In genomic region chr2:140580799-140581198, GRCh38 we compare ENCODE assay signal across 24 cellular contexts.
A peak's percentile ranks its signal among the peaks of the same experiment; 100 is the strongest.
DNase-seq lines count a peak whose midpoint lies in the region; ATAC-seq and TF ChIP-seq lines count a peak whose summit lies in the region.
"Had no signal": no experiment of that assay in that cellular context is flagged by ENCODE, and none has a peak within 500 bp of the region (broad histone marks: within the 10 kb centered on the region; RNA-seq: fewer than 3 reads in every experiment).

No MANE protein-coding gene starts in this region.

- no peak overlapping the region for H2BK120ac ChIP-seq in mesendoderm (ENCODE audit: low read depth, low read length)

- H3K36me3 ChIP-seq in DND-41 (ENCODE audit: insufficient read depth, low read length), result no peaks in the 10 kb centered on the region
- no peaks in the 10 kb centered on the region for H3K36me3 ChIP-seq in mesendoderm (ENCODE audit: control insufficient read depth, insufficient read depth, low read length)
- H3K36me3 ChIP-seq: ascending aorta, neural progenitor cell, suprapubic skin, vagina had no signal

- no peak overlapping the region for H2BK5ac ChIP-seq in mesendoderm (ENCODE audit: low read length)

- H3K79me2 ChIP-seq in DND-41 (ENCODE audit: insufficient read depth, low read length) (no peaks in the 10 kb centered on the region), mesendoderm (ENCODE audit: control insufficient read depth, insufficient read depth, low read length) (no peaks in the 10 kb centered on the region)

- H2AFZ ChIP-seq in DND-41 (ENCODE audit: low read depth, low read length), result peak overlapping the region; percentile 26; the same call in 1 of the 2 replicates
- H2AFZ ChIP-seq: neural progenitor cell had no signal

- H2AK5ac ChIP-seq in mesendoderm (ENCODE audit: low read length), result no peak overlapping the region

- H3K9me3 ChIP-seq in DND-41 (ENCODE audit: insufficient read depth, low read length, severe bottlenecking) (no peaks in the 10 kb centered on the region), T-helper 17 cell (ENCODE audit: control insufficient read depth, low read length, poor library complexity, severe bottlenecking) (no peaks in the 10 kb centered on the region)
- H3K9me3 ChIP-seq: ascending aorta, suprapubic skin, vagina had no signal

- no peak overlapping the region for H3K4ac ChIP-seq in mesendoderm (ENCODE audit: low read depth, low read length)

- H3K4me2 ChIP-seq in DND-41 (ENCODE audit: insufficient read depth, low read length) (no peak overlapping the region), mesendoderm (ENCODE audit: low read length) (no peak overlapping the region)
- H3K4me2 ChIP-seq: neural progenitor cell had no signal

- H3K27me3 Mint-ChIP-seq in T-helper 17 cell, result no peaks in the 10 kb centered on the region
- H3K27me3 Mint-ChIP-seq in activated T-cell treated with anti-CD3 and anti-CD28 coated beads, Interleukin-2, amount 50 U/mL, for 4 hours (ENCODE audit: low read depth), result no peaks in the 10 kb centered on the region
- H3K27me3 Mint-ChIP-seq: activated B cell treated with CpG ODN at 0.5 μM for 24 hours; activated CD4-positive, alpha-beta memory T cell treated with anti-CD3 and anti-CD28 coated beads, Interleukin-2, amount 10 ng/mL, durations not matched to agents 7 days and 5 days; CD4-positive, CD25-positive, alpha-beta regulatory T cell had no signal

- H4K5ac ChIP-seq in mesendoderm (ENCODE audit: low read length), result no peak overlapping the region

- H3K4me3 Mint-ChIP-seq in T-helper 17 cell, result no peak overlapping the region
- no peak overlapping the region for H3K4me3 Mint-ChIP-seq in activated T-cell treated with anti-CD3 and anti-CD28 coated beads, Interleukin-2, amount 50 U/mL, for 4 hours
- H3K4me3 Mint-ChIP-seq: activated B cell treated with CpG ODN at 0.5 μM for 24 hours; activated CD4-positive, alpha-beta memory T cell treated with anti-CD3 and anti-CD28 coated beads, Interleukin-2, amount 10 ng/mL, durations not matched to agents 7 days and 5 days; CD4-positive, CD25-positive, alpha-beta regulatory T cell; H9; neural progenitor cell; T-helper 2 cell treated with Interferon-gamma antibody and Interleukin-4, amounts not matched to agents 5 μg/mL and 100 μg/mL, for 36 hours had no signal

- H3K27ac ChIP-seq in DND-41 (ENCODE audit: low read length) (no peak overlapping the region), mesendoderm (ENCODE audit: low read depth, low read length) (no peak overlapping the region)
- H3K27ac ChIP-seq: ascending aorta, neural progenitor cell, suprapubic skin, vagina had no signal

- H3K4me3 ChIP-seq in DND-41 (ENCODE audit: low read depth in 1 of 2, low read length in 2 of 2) (no peak overlapping the region), epithelial cell of esophagus (ENCODE audit: low read length) (no peak overlapping the region), mesendoderm (ENCODE audit: low read length) (no peak overlapping the region)
- H3K4me3 ChIP-seq: ascending aorta, neural progenitor cell, suprapubic skin, vagina had no signal

- H3K79me1 ChIP-seq in mesendoderm (ENCODE audit: low read length), result no peaks in the 10 kb centered on the region

- WGBS in mesendoderm (ENCODE audit: extremely low coverage, insufficient coverage, low lambda C conversion rate), result no CpG with 5 or more reads among the region's 1 CpG

- no peak overlapping the region for H3K18ac ChIP-seq in mesendoderm (ENCODE audit: low read length)

- no peaks in the 10 kb centered on the region for H4K20me1 ChIP-seq in DND-41 (ENCODE audit: insufficient read depth, low read length)

- no peak overlapping the region for H3K23ac ChIP-seq in mesendoderm (ENCODE audit: low read length)

- no peak overlapping the region for H3K9ac ChIP-seq in DND-41 (ENCODE audit: low read depth, low read length)
- no peak overlapping the region for H3K9ac ChIP-seq in mesendoderm (ENCODE audit: low read length)
- H3K9ac ChIP-seq: neural progenitor cell had no signal

- H2BK15ac ChIP-seq in mesendoderm (replicated peaks; ENCODE audit: low read depth), result peak overlapping the region; percentile 36

- H3K27me3 ChIP-seq in DND-41 (ENCODE audit: insufficient read depth, low read length, poor library complexity) (no peaks in the 10 kb centered on the region), mesendoderm (ENCODE audit: insufficient read depth, low read length, poor library complexity) (no peaks in the 10 kb centered on the region)
- H3K27me3 ChIP-seq: ascending aorta, neural progenitor cell, suprapubic skin, vagina had no signal

- no peak overlapping the region for H4K8ac ChIP-seq in mesendoderm (ENCODE audit: low read depth, low read length)

- no peaks in the 10 kb centered on the region for H3K4me1 Mint-ChIP-seq in T-helper 17 cell
- H3K4me1 Mint-ChIP-seq in activated T-cell treated with anti-CD3 and anti-CD28 coated beads, Interleukin-2, amount 50 U/mL, for 4 hours (ENCODE audit: low read depth), result no peaks in the 10 kb centered on the region
- H3K4me1 Mint-ChIP-seq: activated B cell treated with CpG ODN at 0.5 μM for 24 hours; activated CD4-positive, alpha-beta memory T cell treated with anti-CD3 and anti-CD28 coated beads, Interleukin-2, amount 10 ng/mL, durations not matched to agents 7 days and 5 days; CD4-positive, CD25-positive, alpha-beta regulatory T cell; H9; neural progenitor cell had no signal

- H3K56ac ChIP-seq in mesendoderm (ENCODE audit: low read length), result no peak overlapping the region

- peaks cover 19% of the 10 kb centered on the region for H3K9me3 Mint-ChIP-seq in activated T-cell treated with anti-CD3 and anti-CD28 coated beads, Interleukin-2, amount 50 U/mL, for 4 hours
- H3K9me3 Mint-ChIP-seq: activated B cell treated with CpG ODN at 0.5 μM for 24 hours, H9, neural progenitor cell had no signal

- H3K4me1 ChIP-seq in DND-41 (ENCODE audit: insufficient read depth, low read length), result no peaks in the 10 kb centered on the region
- H3K4me1 ChIP-seq in mesendoderm (ENCODE audit: control insufficient read depth, low read depth, low read length), result no peaks in the 10 kb centered on the region
- H3K4me1 ChIP-seq: ascending aorta, neural progenitor cell, suprapubic skin, vagina had no signal

- H3K27ac Mint-ChIP-seq in T-helper 17 cell, result no peak overlapping the region
- H3K27ac Mint-ChIP-seq: activated B cell treated with CpG ODN at 0.5 μM for 24 hours; activated CD4-positive, alpha-beta memory T cell treated with anti-CD3 and anti-CD28 coated beads, Interleukin-2, amount 10 ng/mL, durations not matched to agents 7 days and 5 days; CD4-positive, CD25-positive, alpha-beta regulatory T cell; H9; neural progenitor cell; T-helper 2 cell treated with Interferon-gamma antibody and Interleukin-4, amounts not matched to agents 5 μg/mL and 100 μg/mL, for 36 hours had no signal

- no peak for TF ChIP-seq CTCF in DND-41 (IDR thresholded peaks at IDR 0.05; ENCODE audit: borderline replicate concordance, extremely low read depth, low read length, poor library complexity, severe bottlenecking)
- no peak for TF ChIP-seq CTCF in epithelial cell of esophagus (IDR thresholded peaks at IDR 0.05; ENCODE audit: insufficient read depth, low read depth, low read length, missing control alignments)

- no peaks in the 10 kb centered on the region for H3K36me3 Mint-ChIP-seq in T-helper 17 cell (ENCODE audit: low read depth)
- no peaks in the 10 kb centered on the region for H3K36me3 Mint-ChIP-seq in activated T-cell treated with anti-CD3 and anti-CD28 coated beads, Interleukin-2, amount 50 U/mL, for 4 hours (ENCODE audit: insufficient read depth)
- H3K36me3 Mint-ChIP-seq: CD4-positive, CD25-positive, alpha-beta regulatory T cell; neural progenitor cell had no signal

- no peak for DNase-seq in DND-41
- peak; percentile 61 for DNase-seq in NCI-H2227 (lab: John Stamatoyannopoulos, UW; ENCODE audit: unreplicated experiment)
- DNase-seq in epithelial cell of esophagus (ENCODE audit: low read depth), result peak; percentile 34
- DNase-seq in mesendoderm, result no peak
- DNase-seq in NOMO-1 treated with DMSO at 0.1 percent for 48 hours (lab: John Stamatoyannopoulos, UW; ENCODE audit: unreplicated experiment), result no peak
- DNase-seq in T-helper 17 cell, result no peak
- DNase-seq in COLO668 (lab: John Stamatoyannopoulos, UW; ENCODE audit: unreplicated experiment), result no peak
- no peak for DNase-seq in activated T-cell treated with anti-CD3 and anti-CD28 coated beads, Interleukin-2, amount 50 U/mL, for 4 hours
- DNase-seq: activated B cell treated with CpG ODN at 0.5 μM for 24 hours; activated CD4-positive, alpha-beta memory T cell treated with anti-CD3 and anti-CD28 coated beads, Interleukin-2, amount 10 ng/mL, durations not matched to agents 7 days and 5 days; activated naive CD4-positive, alpha-beta T cell treated with Interleukin-2 at 50 U/mL for 16 hours; CD4-positive, CD25-positive, alpha-beta regulatory T cell; effector memory CD4-positive, alpha-beta T cell; H9; IMR-90; NCI-H526 treated with DMSO at 0.1 percent for 48 hours; Right ventricle myocardium superior; stimulated activated CD4-positive, alpha-beta T cell treated with anti-CD3 and anti-CD28 coated beads, Interleukin-12 subunit alpha, Interleukin-12 subunit beta, amount 100 ng/mL, for 4 hours; stimulated activated CD8-positive, alpha-beta memory T cell treated with anti-CD3 and anti-CD28 coated beads, Interleukin-4, amount 100 ng/mL, for 48 hours had no signal

- no peak for ATAC-seq in DND-41 (ENCODE audit: insufficient read depth, low read depth)
- no peak for ATAC-seq in T-helper 17 cell
- ATAC-seq in activated T-cell treated with anti-CD3 and anti-CD28 coated beads, Interleukin-2, amount 50 U/mL, for 4 hours, result no peak

Comparison
In these comparisons a context has a peak if more than half of its experiments do, and no peak if none do; other contexts are left out.
1. DNase-seq: peak in NCI-H2227 (single experiment) and epithelial cell of esophagus (single experiment); none in DND-41 (single experiment), mesendoderm (single experiment), NOMO-1 treated with DMSO at 0.1 percent for 48 hours (single experiment), T-helper 17 cell (0 of 3), COLO668 (single experiment) and activated T-cell treated with anti-CD3 and anti-CD28 coated beads, Interleukin-2, amount 50 U/mL, for 4 hours (single experiment).